25 cellular contexts compared by ENCODE assay signal in the genomic region with DNA sequence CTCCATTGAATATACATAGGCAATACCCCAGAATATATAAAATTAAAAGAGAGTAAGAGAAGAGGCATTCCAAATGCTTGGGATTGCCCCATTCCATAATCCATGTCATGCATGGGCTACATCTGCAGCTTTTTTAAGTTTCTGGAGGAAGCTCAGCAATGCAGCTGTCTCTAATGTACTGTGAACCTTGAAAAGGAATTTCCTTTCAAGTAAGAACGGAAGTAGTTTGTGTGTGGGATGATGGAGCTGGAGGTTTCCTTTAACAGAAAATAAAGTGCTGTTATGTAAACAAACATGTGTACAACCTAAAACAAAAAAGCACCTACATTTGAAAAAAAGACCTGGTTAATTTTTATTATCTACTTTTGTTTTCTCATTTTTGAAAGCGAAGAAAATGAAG.
DNase-seq lines count a peak whose midpoint lies in the region; ATAC-seq and TF ChIP-seq lines count a peak whose summit lies in the region.
"Had no signal": no experiment of that assay in that cellular context is flagged by ENCODE, and none has a peak within 500 bp of the region (broad histone marks: within the 10 kb centered on the region; RNA-seq: fewer than 3 reads in every experiment).

No MANE protein-coding gene starts in this region.

- H3K4me1 ChIP-seq in H9 (ENCODE audit: insufficient read depth, low read length): no peaks in the 10 kb centered on the region
- H3K4me1 ChIP-seq: body of pancreas, SJSA1 had no signal

- no peak overlapping the region for H2AFZ ChIP-seq in H9 (ENCODE audit: low read length)

- no peak overlapping the region for H3K27ac ChIP-seq in H9 (ENCODE audit: insufficient read length, low read depth, low read length)
- H3K27ac ChIP-seq: body of pancreas, epithelial cell of prostate, SJSA1, tibial artery had no signal

- H3K4ac ChIP-seq in H9 (ENCODE audit: low read depth, low read length): no peak overlapping the region

- no peak overlapping the region for H3K56ac ChIP-seq in H9 (ENCODE audit: insufficient read length, low read depth, low read length)

- no peak overlapping the region for H3K4me3 Mint-ChIP-seq in progenitor cell of endocrine pancreas (ENCODE audit: low read depth)
- H3K4me3 Mint-ChIP-seq in H9: no peak overlapping the region
- H3K4me3 Mint-ChIP-seq: activated CD8-positive, alpha-beta memory T cell treated with anti-CD3 and anti-CD28 coated beads, Interleukin-2, amount 10 ng/mL, durations not matched to agents 7 days and 5 days; activated naive CD8-positive, alpha-beta T cell treated with anti-CD3 and anti-CD28 coated beads for 36 hours; B cell; HFFc6; stimulated activated naive CD8-positive, alpha-beta T cell treated with anti-CD3 and anti-CD28 coated beads, Interleukin-15, Interleukin-2, amounts not matched to agents 100 ng/mL and 50 ng/mL, for 24 hours had no signal

- H3K79me2 ChIP-seq in H9 (ENCODE audit: insufficient read depth, low read length): no peaks in the 10 kb centered on the region

- no peaks in the 10 kb centered on the region for H4K20me1 ChIP-seq in H9 (ENCODE audit: control insufficient read depth, insufficient read depth, insufficient read length)

- DNase-seq in HCEC 1CT (peak; percentile 25), cardiac fibroblast (ENCODE audit: low read depth in 2 of 2) (peak; percentile 32 to 51), fibroblast of the aortic adventitia (ENCODE audit: low read depth) (peak; percentile 12), progenitor cell of endocrine pancreas (ENCODE audit: low spot score, unreplicated experiment) (no peak), H9 (no peak), HPDE6-E6E7 (ENCODE audit: extremely low spot score) (no peak), AG08396 (ENCODE audit: low spot score) (no peak)
- DNase-seq: activated CD4-positive, alpha-beta T cell treated with anti-CD3 and anti-CD28 coated beads for 48 hours; activated CD8-positive, alpha-beta memory T cell treated with anti-CD3 and anti-CD28 coated beads, Interleukin-2, amount 10 ng/mL, durations not matched to agents 7 days and 5 days; activated naive CD8-positive, alpha-beta T cell treated with anti-CD3 and anti-CD28 coated beads for 36 hours; body of pancreas; COR-L47; HFFc6; mammary epithelial cell; NCI-H187 treated with DMSO at 0.1 percent for 48 hours; NCI-H2227 treated with DMSO at 0.1 percent for 48 hours; stimulated activated CD4-positive, alpha-beta T cell treated with anti-CD3 and anti-CD28 coated beads, Interleukin-4, amount 100 ng/mL, for 24 hours; T-helper 2 cell; tibial artery had no signal

- H2AK5ac ChIP-seq in H9 (ENCODE audit: insufficient read length, low read length): no peak overlapping the region

- no peak overlapping the region for H2BK120ac ChIP-seq in H9 (ENCODE audit: low read depth, low read length, poor library complexity, severe bottlenecking)

- H3T11ph ChIP-seq in H9 (ENCODE audit: low read length): no peak overlapping the region

- H3K27me3 Mint-ChIP-seq in progenitor cell of endocrine pancreas (no peaks in the 10 kb centered on the region), H9 (ENCODE audit: low read depth) (no peaks in the 10 kb centered on the region; the same call in 1 of the 2 replicates)
- H3K27me3 Mint-ChIP-seq: activated CD8-positive, alpha-beta memory T cell treated with anti-CD3 and anti-CD28 coated beads, Interleukin-2, amount 10 ng/mL, durations not matched to agents 7 days and 5 days; activated naive CD8-positive, alpha-beta T cell treated with anti-CD3 and anti-CD28 coated beads for 36 hours; B cell had no signal

- no peak overlapping the region for H3K9ac ChIP-seq in H9 (ENCODE audit: extremely low read depth, insufficient read length, low read length)

- H3K9me3 ChIP-seq in H9 (ENCODE audit: control insufficient read depth, low read depth, low read length): no peaks in the 10 kb centered on the region
- H3K9me3 ChIP-seq: body of pancreas, SJSA1, tibial artery had no signal

- no peak overlapping the region for H2BK5ac ChIP-seq in H9 (ENCODE audit: insufficient read length, low read length)

- H3K18ac ChIP-seq in H9 (ENCODE audit: insufficient read length, low read depth, low read length): no peak overlapping the region

- TF ChIP-seq CTCF in cardiac fibroblast (IDR thresholded peaks at IDR 0.05; ENCODE audit: low read depth, low read length): no peak
- no peak for TF ChIP-seq CTCF in fibroblast of the aortic adventitia (IDR thresholded peaks at IDR 0.05; ENCODE audit: insufficient read depth, low read length)
- TF ChIP-seq CTCF in progenitor cell of endocrine pancreas (IDR thresholded peaks at IDR 0.05; ENCODE audit: unreplicated experiment): no peak
- TF ChIP-seq CTCF in H9 (conservative IDR thresholded peaks at IDR 0.05): no peak

- H4K5ac ChIP-seq in H9 (ENCODE audit: insufficient read length, low read depth, low read length): no peak overlapping the region

- ATAC-seq in GM21723 (IDR thresholded peaks at IDR 0.05; ENCODE audit: unreplicated experiment): no peak
- ATAC-seq: activated CD8-positive, alpha-beta memory T cell treated with anti-CD3 and anti-CD28 coated beads, Interleukin-2, amount 10 ng/mL, durations not matched to agents 7 days and 5 days; body of pancreas; Panc1 had no signal

- H3K4me1 Mint-ChIP-seq in progenitor cell of endocrine pancreas (ENCODE audit: low read depth) (peaks cover 8% of the 10 kb centered on the region), H9 (peaks cover 8 to 12% of the 10 kb centered on the region in 2 experiments)
- H3K4me1 Mint-ChIP-seq: activated CD8-positive, alpha-beta memory T cell treated with anti-CD3 and anti-CD28 coated beads, Interleukin-2, amount 10 ng/mL, durations not matched to agents 7 days and 5 days; activated naive CD8-positive, alpha-beta T cell treated with anti-CD3 and anti-CD28 coated beads for 36 hours; B cell had no signal

- H3K27ac Mint-ChIP-seq in progenitor cell of endocrine pancreas (peak overlapping the region; percentile 5), H9 (no peak overlapping the region)
- H3K27ac Mint-ChIP-seq: activated CD8-positive, alpha-beta memory T cell treated with anti-CD3 and anti-CD28 coated beads, Interleukin-2, amount 10 ng/mL, durations not matched to agents 7 days and 5 days; activated naive CD8-positive, alpha-beta T cell treated with anti-CD3 and anti-CD28 coated beads for 36 hours; B cell; HFFc6; stimulated activated naive CD8-positive, alpha-beta T cell treated with anti-CD3 and anti-CD28 coated beads, Interleukin-15, Interleukin-2, amounts not matched to agents 100 ng/mL and 50 ng/mL, for 24 hours had no signal

- no peak overlapping the region for H4K91ac ChIP-seq in H9 (ENCODE audit: insufficient read length, low read depth, low read length)

- no peaks in the 10 kb centered on the region for H3K79me1 ChIP-seq in H9 (ENCODE audit: insufficient read depth, low read depth, low read length, poor library complexity, severe bottlenecking)

- H3K4me3 ChIP-seq in cardiac fibroblast (replicated peaks in 1 of 2; ENCODE audit: low read depth in 2 of 2, low read length in 2 of 2) (no peak overlapping the region), fibroblast of the aortic adventitia (ENCODE audit: low read depth, low read length) (no peak overlapping the region)
- H3K4me3 ChIP-seq: body of pancreas, SJSA1, tibial artery had no signal

- peaks cover 1% of the 10 kb centered on the region for H3K36me3 Mint-ChIP-seq in progenitor cell of endocrine pancreas (ENCODE audit: insufficient read depth)
- no peaks in the 10 kb centered on the region for H3K36me3 Mint-ChIP-seq in H9 (ENCODE audit: insufficient read depth in 1 of 3, low read depth in 3 of 3)
- H3K36me3 Mint-ChIP-seq: activated CD8-positive, alpha-beta memory T cell treated with anti-CD3 and anti-CD28 coated beads, Interleukin-2, amount 10 ng/mL, durations not matched to agents 7 days and 5 days; activated naive CD8-positive, alpha-beta T cell treated with anti-CD3 and anti-CD28 coated beads for 36 hours had no signal

- H4K8ac ChIP-seq in H9 (replicated peaks; ENCODE audit: insufficient read length, low read depth, low read length): no peak overlapping the region

- no peak overlapping the region for H2BK15ac ChIP-seq in H9 (ENCODE audit: low read depth, low read length)

- no peak overlapping the region for H3K14ac ChIP-seq in H9 (ENCODE audit: insufficient read depth, low read length)

- no peaks in the 10 kb centered on the region for H3K23me2 ChIP-seq in H9 (ENCODE audit: insufficient read length, low read depth, low read length, poor library complexity, severe bottlenecking)

- WGBS in H9 (ENCODE audit: extremely low coverage, insufficient read length, low lambda C conversion rate): no CpG with 5 or more reads among the region's 2 CpGs

- H3K23ac ChIP-seq in H9 (ENCODE audit: insufficient read length, low read depth, low read length): no peak overlapping the region

- no peak overlapping the region for H2BK20ac ChIP-seq in H9 (ENCODE audit: low read depth, low read length, poor library complexity, severe bottlenecking)

- H3K27me3 ChIP-seq in H9 (ENCODE audit: insufficient read depth, low read length): no peaks in the 10 kb centered on the region
- H3K27me3 ChIP-seq: body of pancreas, tibial artery had no signal

- no peak overlapping the region for H3K4me2 ChIP-seq in H9 (ENCODE audit: insufficient read depth, insufficient read length, low read length)

- peaks cover 10% of the 10 kb centered on the region for H3K9me3 Mint-ChIP-seq in progenitor cell of endocrine pancreas (ENCODE audit: low read depth)
- H3K9me3 Mint-ChIP-seq in H9: peaks cover 0 to 4% of the 10 kb centered on the region in 2 experiments; a peak in 1 of 5 replicates
- H3K9me3 Mint-ChIP-seq: activated naive CD8-positive, alpha-beta T cell treated with anti-CD3 and anti-CD28 coated beads for 36 hours; HFFc6; stimulated activated naive CD8-positive, alpha-beta T cell treated with anti-CD3 and anti-CD28 coated beads, Interleukin-15, Interleukin-2, amounts not matched to agents 100 ng/mL and 50 ng/mL, for 24 hours had no signal

- no peak overlapping the region for H2BK12ac ChIP-seq in H9 (ENCODE audit: insufficient read length, low read depth, low read length)

Comparison
In these comparisons a context has a peak if more than half of its experiments do, and no peak if none do; other contexts are left out.
1. DNase-seq: peak in HCEC 1CT (single experiment), cardiac fibroblast (2 of 2) and fibroblast of the aortic adventitia (single experiment); none in progenitor cell of endocrine pancreas (single experiment), H9 (single experiment), HPDE6-E6E7 (single experiment) and AG08396 (single experiment).